1 cellular context compared by ENCODE assay signal in genomic region chr1:34113887-34114286, GRCh38.
TF ChIP-seq lines count a peak whose summit lies in the region.

No MANE protein-coding gene starts in this region.

TF ChIP-seq in HepG2, 621 proteins besides CTCF, POLR2A, EP300 and RAD21 (continued from another document):
- no peak for TF ChIP-seq PRDM15 (CRISPR knock-in tag; IDR thresholded peaks at IDR 0.05)
